In the genomic region with DNA sequence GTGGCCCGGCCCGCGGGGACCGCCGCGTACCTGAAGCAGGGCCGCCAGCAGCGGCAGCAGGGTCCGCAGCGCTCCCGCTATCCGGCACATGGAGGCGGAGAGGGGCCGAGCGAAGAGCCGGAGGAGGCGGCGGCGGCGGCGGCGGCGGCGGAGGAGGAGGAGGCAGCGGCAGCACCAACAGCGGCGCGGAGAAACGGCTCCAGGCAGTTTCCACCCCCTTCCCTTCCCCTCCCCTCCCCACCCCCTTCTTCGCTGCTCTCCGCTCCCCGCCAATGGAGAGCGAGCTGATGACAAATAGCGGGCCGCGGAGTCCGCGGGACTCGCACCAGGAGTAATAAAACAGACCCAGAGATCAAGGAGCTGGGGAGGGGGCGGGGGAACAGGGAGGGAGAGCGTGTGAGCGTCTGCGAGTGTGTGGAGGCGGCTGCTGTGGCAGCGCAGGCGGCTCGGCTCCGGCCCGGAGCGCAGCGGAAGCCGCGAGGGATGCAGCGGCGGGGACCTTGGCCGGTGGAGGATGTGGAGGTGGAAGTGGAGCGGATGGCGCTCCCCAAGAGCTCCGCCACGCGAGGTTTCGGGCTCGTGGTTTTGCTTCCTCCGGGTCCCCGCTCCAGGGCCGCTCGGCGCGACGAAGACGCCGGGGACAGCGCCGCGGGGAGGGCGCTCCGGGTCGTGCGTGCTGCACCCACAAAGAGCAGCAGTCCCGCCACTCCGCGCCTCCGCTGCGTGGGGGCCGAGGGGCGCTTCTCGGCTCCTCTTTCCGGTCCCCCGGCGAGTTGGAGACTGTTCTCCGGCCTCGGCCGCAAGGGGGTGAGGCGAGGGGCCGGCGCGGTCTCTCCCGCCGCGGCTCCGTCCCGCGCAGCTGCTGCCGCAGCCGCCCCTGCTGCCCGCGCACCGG, we compare ENCODE assay signal across 1 cellular context.
TF ChIP-seq lines count a peak whose summit lies in the region.

A gene (minus strand): TSS at position 198 of the 895 bp plus-strand sequence. CDS start 108 bp downstream, at position 90.

TF ChIP-seq in endothelial cell of umbilical vein, 7 proteins besides CTCF, POLR2A, EP300 and RAD21:
- TF ChIP-seq POLR2AphosphoS5 (IDR thresholded peaks at IDR 0.05; ENCODE audit: insufficient read depth, low read depth, low read length) (peak; percentile 52), EZH2 (IDR thresholded peaks at IDR 0.05; ENCODE audit: borderline replicate concordance, low read depth, low read length, severe bottlenecking) (no peak)
